In genomic region chr1:165402517-165403111, GRCh38 we compare ENCODE assay signal across 30 cellular contexts. TPM values are rescaled to one million over a fixed set of nuclear protein-coding genes. Genes with fewer than 3 reads are reported as not detected.
"Had no signal": no experiment of that assay in that cellular context is flagged by ENCODE, and none has a peak within 500 bp of the region (broad histone marks: within the 10 kb centered on the region; RNA-seq: fewer than 3 reads in every experiment).

No MANE protein-coding gene starts in this region.

- H3K27ac ChIP-seq: colonic mucosa, epithelial cell of prostate, gastrocnemius medialis, lower lobe of right lung, ovary, psoas muscle, skin epidermis, spleen, testis, tibial nerve, upper lobe of right lung had no signal

- DNase-seq: colonic mucosa; effector CD8-positive, alpha-beta T cell; endodermal cell; foreskin fibroblast; gastrocnemius medialis; head of caudate nucleus; left ventricle myocardium superior; lower lobe of right lung; naive thymus-derived CD8-positive, alpha-beta T cell; nephron progenitor cell; occipital lobe; ovary; posterior cingulate gyrus; psoas muscle; right cardiac atrium; spleen; stimulated activated CD4-positive, alpha-beta T cell treated with anti-CD3 and anti-CD28 coated beads, Interleukin-4, amount 100 ng/mL, for 4 hours; stimulated activated naive CD8-positive, alpha-beta T cell treated with anti-CD3 and anti-CD28 coated beads, Interleukin-15, Interleukin-2, amounts not matched to agents 100 U/mL and 50 U/mL, for 24 hours; substantia nigra; testis; upper lobe of right lung had no signal

- FAIRE-seq: keratinocyte had no signal

- H3K9me3 ChIP-seq: colonic mucosa, gastrocnemius medialis, lower lobe of right lung, ovary, psoas muscle, spleen, testis, tibial nerve, upper lobe of right lung had no signal

- H3K27me3 ChIP-seq: colonic mucosa, gastrocnemius medialis, ovary, testis, tibial nerve, upper lobe of right lung had no signal

- ATAC-seq: esophagus mucosa; gastrocnemius medialis; left ventricle myocardium superior; lower lobe of right lung; naive thymus-derived CD8-positive, alpha-beta T cell; psoas muscle; right cardiac atrium; stimulated activated memory B cell treated with anti-CD40 and anti-IgM and Interleukin-4, amounts not matched to agents 10 μg/mL and 1 μg/mL and 100 μg/mL, for 72 hours; stimulated activated naive CD8-positive, alpha-beta T cell treated with anti-CD3 and anti-CD28 coated beads, Interleukin-15, Interleukin-2, amounts not matched to agents 100 U/mL and 50 U/mL, for 24 hours; upper lobe of right lung had no signal

- H3K36me3 ChIP-seq: colonic mucosa, gastrocnemius medialis, lower lobe of right lung, ovary, spleen, tibial nerve, upper lobe of right lung had no signal

- H3K4me3 ChIP-seq: colonic mucosa, gastrocnemius medialis, lower lobe of right lung, ovary, psoas muscle, skin epidermis, spleen, testis, tibial nerve, upper lobe of right lung had no signal

- H3K4me1 ChIP-seq: colonic mucosa, testis, upper lobe of right lung had no signal

RNA-seq across cellular contexts. Expression of gene RXRG, which starts 42.3 kb away (rescaled TPM):
- total RNA-seq: glomerular endothelial cell; naive thymus-derived CD8-positive, alpha-beta T cell; renal cortical epithelial cell had no signal
- polyA plus RNA-seq: keratinocyte; naive thymus-derived CD8-positive, alpha-beta T cell had no signal

RNA-seq across cellular contexts. Expression of gene LMX1A, which starts 46.1 kb away (rescaled TPM):
- total RNA-seq: glomerular endothelial cell; left ventricle myocardium superior; myocyte; naive thymus-derived CD8-positive, alpha-beta T cell; occipital lobe; ovary; renal cortical epithelial cell; right cardiac atrium; spleen; upper lobe of right lung had no signal
- polyA plus RNA-seq: keratinocyte; naive thymus-derived CD8-positive, alpha-beta T cell; right cardiac atrium; spleen had no signal
